ENCODE assay signal across 1 cellular context in the genomic region with DNA sequence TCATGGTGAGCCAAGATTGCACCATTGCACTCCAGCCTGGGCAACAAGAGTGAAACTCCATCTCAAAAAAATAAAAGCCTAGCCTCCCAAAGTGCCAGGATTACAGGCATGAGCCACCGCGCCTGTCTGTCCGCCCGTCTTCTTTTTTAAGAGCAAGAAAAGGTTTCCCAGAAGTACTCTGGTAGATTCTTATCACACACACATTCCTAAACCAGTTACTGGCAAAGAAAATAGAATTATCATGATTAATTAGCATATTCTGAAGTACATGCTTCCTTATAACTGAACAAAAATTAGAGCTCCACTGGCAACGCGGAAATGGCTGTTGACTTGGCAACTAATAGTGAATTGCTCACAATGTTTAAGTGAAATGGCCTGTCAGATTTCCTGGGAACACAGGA.
TF ChIP-seq lines count a peak whose summit lies in the region.

No MANE protein-coding gene starts in this region.

TF ChIP-seq in SK-N-SH, 30 proteins besides CTCF, POLR2A, EP300 and RAD21 (continued from another document):
- TF ChIP-seq, protein P1, sequence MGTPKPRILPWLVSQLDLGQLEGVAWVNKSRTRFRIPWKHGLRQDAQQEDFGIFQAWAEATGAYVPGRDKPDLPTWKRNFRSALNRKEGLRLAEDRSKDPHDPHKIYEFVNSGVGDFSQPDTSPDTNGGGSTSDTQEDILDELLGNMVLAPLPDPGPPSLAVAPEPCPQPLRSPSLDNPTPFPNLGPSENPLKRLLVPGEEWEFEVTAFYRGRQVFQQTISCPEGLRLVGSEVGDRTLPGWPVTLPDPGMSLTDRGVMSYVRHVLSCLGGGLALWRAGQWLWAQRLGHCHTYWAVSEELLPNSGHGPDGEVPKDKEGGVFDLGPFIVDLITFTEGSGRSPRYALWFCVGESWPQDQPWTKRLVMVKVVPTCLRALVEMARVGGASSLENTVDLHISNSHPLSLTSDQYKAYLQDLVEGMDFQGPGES (IDR thresholded peaks at IDR 0.05; ENCODE audit: low read depth, low read length) = no peak
- TF ChIP-seq, protein P2, sequence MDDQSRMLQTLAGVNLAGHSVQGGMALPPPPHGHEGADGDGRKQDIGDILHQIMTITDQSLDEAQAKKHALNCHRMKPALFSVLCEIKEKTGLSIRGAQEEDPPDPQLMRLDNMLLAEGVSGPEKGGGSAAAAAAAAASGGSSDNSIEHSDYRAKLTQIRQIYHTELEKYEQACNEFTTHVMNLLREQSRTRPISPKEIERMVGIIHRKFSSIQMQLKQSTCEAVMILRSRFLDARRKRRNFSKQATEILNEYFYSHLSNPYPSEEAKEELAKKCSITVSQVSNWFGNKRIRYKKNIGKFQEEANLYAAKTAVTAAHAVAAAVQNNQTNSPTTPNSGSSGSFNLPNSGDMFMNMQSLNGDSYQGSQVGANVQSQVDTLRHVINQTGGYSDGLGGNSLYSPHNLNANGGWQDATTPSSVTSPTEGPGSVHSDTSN (IDR thresholded peaks at IDR 0.05) = peak; percentile 77
- TF ChIP-seq, protein P3, sequence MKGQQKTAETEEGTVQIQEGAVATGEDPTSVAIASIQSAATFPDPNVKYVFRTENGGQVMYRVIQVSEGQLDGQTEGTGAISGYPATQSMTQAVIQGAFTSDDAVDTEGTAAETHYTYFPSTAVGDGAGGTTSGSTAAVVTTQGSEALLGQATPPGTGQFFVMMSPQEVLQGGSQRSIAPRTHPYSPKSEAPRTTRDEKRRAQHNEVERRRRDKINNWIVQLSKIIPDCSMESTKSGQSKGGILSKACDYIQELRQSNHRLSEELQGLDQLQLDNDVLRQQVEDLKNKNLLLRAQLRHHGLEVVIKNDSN (IDR thresholded peaks at IDR 0.05; ENCODE audit: borderline replicate concordance, low read depth) = no peak
- TF ChIP-seq GATA2 (CRISPR knock-in tag; IDR thresholded peaks at IDR 0.05) (0 out of 2 replicates have a peak, but pooled peaks have one; percentile 12), FOSL2 (IDR thresholded peaks at IDR 0.05; ENCODE audit: borderline replicate concordance, low read depth) (no peak), FOXJ3 (CRISPR knock-in tag; IDR thresholded peaks at IDR 0.05) (no peak), RFX5 (IDR thresholded peaks at IDR 0.05; ENCODE audit: low read length) (no peak), ELF1 (IDR thresholded peaks at IDR 0.05) (peak; percentile 74), CHD2 (IDR thresholded peaks at IDR 0.05; ENCODE audit: low read length, partially characterized antibody) (no peak), TCF12 (IDR thresholded peaks at IDR 0.05) (peak; percentile 79), FOXM1 (IDR thresholded peaks at IDR 0.05; ENCODE audit: low read depth) (peak; percentile 31; the same call in 1 of the 2 replicates), MXI1 (IDR thresholded peaks at IDR 0.05; ENCODE audit: low read depth, low read length) (no peak), GABPA (IDR thresholded peaks at IDR 0.05; ENCODE audit: low read depth) (no peak), MEF2A (IDR thresholded peaks at IDR 0.05; ENCODE audit: borderline replicate concordance, low read depth) (peak; percentile 32; the same call in 1 of the 2 replicates)
- TF ChIP-seq, protein P4, sequence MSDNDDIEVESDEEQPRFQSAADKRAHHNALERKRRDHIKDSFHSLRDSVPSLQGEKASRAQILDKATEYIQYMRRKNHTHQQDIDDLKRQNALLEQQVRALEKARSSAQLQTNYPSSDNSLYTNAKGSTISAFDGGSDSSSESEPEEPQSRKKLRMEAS (IDR thresholded peaks at IDR 0.05; ENCODE audit: low read depth) = peak; percentile 48; the same call in 1 of the 2 replicates
- TF ChIP-seq, protein P5, sequence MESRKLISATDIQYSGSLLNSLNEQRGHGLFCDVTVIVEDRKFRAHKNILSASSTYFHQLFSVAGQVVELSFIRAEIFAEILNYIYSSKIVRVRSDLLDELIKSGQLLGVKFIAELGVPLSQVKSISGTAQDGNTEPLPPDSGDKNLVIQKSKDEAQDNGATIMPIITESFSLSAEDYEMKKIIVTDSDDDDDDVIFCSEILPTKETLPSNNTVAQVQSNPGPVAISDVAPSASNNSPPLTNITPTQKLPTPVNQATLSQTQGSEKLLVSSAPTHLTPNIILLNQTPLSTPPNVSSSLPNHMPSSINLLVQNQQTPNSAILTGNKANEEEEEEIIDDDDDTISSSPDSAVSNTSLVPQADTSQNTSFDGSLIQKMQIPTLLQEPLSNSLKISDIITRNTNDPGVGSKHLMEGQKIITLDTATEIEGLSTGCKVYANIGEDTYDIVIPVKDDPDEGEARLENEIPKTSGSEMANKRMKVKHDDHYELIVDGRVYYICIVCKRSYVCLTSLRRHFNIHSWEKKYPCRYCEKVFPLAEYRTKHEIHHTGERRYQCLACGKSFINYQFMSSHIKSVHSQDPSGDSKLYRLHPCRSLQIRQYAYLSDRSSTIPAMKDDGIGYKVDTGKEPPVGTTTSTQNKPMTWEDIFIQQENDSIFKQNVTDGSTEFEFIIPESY (IDR thresholded peaks at IDR 0.05; ENCODE audit: borderline replicate concordance, low read depth) = no peak
TF ChIP-seq in SK-N-SH: peak in this region for 15.
